In the genomic region with DNA sequence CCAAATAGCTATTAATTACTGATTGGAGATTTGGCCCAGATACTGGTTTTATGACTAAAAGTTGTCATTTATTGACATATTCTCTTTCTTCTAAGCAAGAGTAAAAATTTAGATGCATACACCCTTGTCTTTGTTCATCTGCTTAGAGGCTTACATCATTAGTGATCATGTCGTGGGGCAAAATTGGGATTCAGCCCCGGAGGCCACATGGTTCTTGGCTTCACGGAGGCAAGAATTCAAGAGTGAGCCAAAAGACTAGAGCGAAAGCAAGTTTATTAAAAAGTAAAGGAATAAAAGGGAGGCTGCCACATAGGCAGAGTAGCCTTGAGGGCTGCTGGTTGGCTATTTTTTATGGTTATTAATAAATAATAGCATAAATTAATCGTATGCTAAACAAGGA, we compare ENCODE assay signal across 26 cellular contexts. TPM values are rescaled to one million over a fixed set of nuclear protein-coding genes. Genes with fewer than 3 reads are reported as not detected.
DNase-seq lines count a peak whose midpoint lies in the region; ATAC-seq and TF ChIP-seq lines count a peak whose summit lies in the region.
"Had no signal": no experiment of that assay in that cellular context is flagged by ENCODE, and none has a peak within 500 bp of the region (broad histone marks: within the 10 kb centered on the region; RNA-seq: fewer than 3 reads in every experiment).

No MANE protein-coding gene starts in this region.

- H3K4me1 Mint-ChIP-seq in effector memory CD8-positive, alpha-beta T cell (ENCODE audit: low read depth in 2 of 2), result peaks cover 9 to 17% of the 10 kb centered on the region in 2 donors
- H3K4me1 Mint-ChIP-seq in mesothelial cell of epicardium, result peaks cover 26% of the 10 kb centered on the region
- peaks cover 10% of the 10 kb centered on the region for H3K4me1 Mint-ChIP-seq in activated naive CD4-positive, alpha-beta T cell treated with anti-CD3 and anti-CD28 coated beads, Interleukin-2, amount 10 ng/mL, durations not matched to agents 7 days and 5 days

- ATAC-seq in effector memory CD8-positive, alpha-beta T cell (replicated peaks), result no peak
- ATAC-seq: Panc1 had no signal

- no peaks in the 10 kb centered on the region for H3K4me1 ChIP-seq in uterus

- H3K4me3 ChIP-seq in NB4 (ENCODE audit: low read depth, low read length) (no peak overlapping the region), uterus (no peak overlapping the region)
- H3K4me3 ChIP-seq: GM12878, heart right ventricle, tibial nerve had no signal

- peaks cover 0 to 8% of the 10 kb centered on the region in 2 donors for H3K9me3 Mint-ChIP-seq in effector memory CD8-positive, alpha-beta T cell
- peaks cover 25% of the 10 kb centered on the region for H3K9me3 Mint-ChIP-seq in mesothelial cell of epicardium
- peaks cover 10% of the 10 kb centered on the region for H3K9me3 Mint-ChIP-seq in activated naive CD4-positive, alpha-beta T cell treated with anti-CD3 and anti-CD28 coated beads, Interleukin-2, amount 10 ng/mL, durations not matched to agents 7 days and 5 days

- no peaks in the 10 kb centered on the region for H3K36me3 ChIP-seq in uterus

- intact Hi-C loops in uterus (cut with DNase I; ENCODE audit: low total_unique reads), result no loop called here

- peak overlapping the region; percentile 18 to 36 for H3K27ac ChIP-seq in uterus
- H3K27ac ChIP-seq: tibial nerve, WERI-Rb-1 had no signal

- peak overlapping the region; percentile 35 to 41 for H3K27ac Mint-ChIP-seq in effector memory CD8-positive, alpha-beta T cell
- peak overlapping the region; percentile 79 for H3K27ac Mint-ChIP-seq in mesothelial cell of epicardium
- no peak overlapping the region for H3K27ac Mint-ChIP-seq in activated naive CD4-positive, alpha-beta T cell treated with anti-CD3 and anti-CD28 coated beads, Interleukin-2, amount 10 ng/mL, durations not matched to agents 7 days and 5 days
- H3K27ac Mint-ChIP-seq: activated CD4-positive, alpha-beta T cell treated with anti-CD3 and anti-CD28 coated beads, Interleukin-2, amount 10 ng/mL, durations not matched to agents 24 days and 14 days; activated T-cell treated with anti-CD3 and anti-CD28 coated beads, Interleukin-2, amount 50 U/mL, for 24 hours; stimulated activated naive CD8-positive, alpha-beta T cell treated with anti-CD3 and anti-CD28 coated beads, Interleukin-15, Interleukin-2, amounts not matched to agents 100 ng/mL and 50 ng/mL, for 24 hours had no signal

- no peaks in the 10 kb centered on the region for H3K27me3 Mint-ChIP-seq in effector memory CD8-positive, alpha-beta T cell
- no peaks in the 10 kb centered on the region for H3K27me3 Mint-ChIP-seq in mesothelial cell of epicardium (ENCODE audit: low read depth)
- no peaks in the 10 kb centered on the region for H3K27me3 Mint-ChIP-seq in activated naive CD4-positive, alpha-beta T cell treated with anti-CD3 and anti-CD28 coated beads, Interleukin-2, amount 10 ng/mL, durations not matched to agents 7 days and 5 days
- H3K27me3 Mint-ChIP-seq: activated T-cell treated with anti-CD3 and anti-CD28 coated beads, Interleukin-2, amount 50 U/mL, for 24 hours; CD4-positive, CD25-positive, alpha-beta regulatory T cell; naive B cell; stimulated activated naive CD8-positive, alpha-beta T cell treated with anti-CD3 and anti-CD28 coated beads, Interleukin-15, Interleukin-2, amounts not matched to agents 100 ng/mL and 50 ng/mL, for 24 hours had no signal

- H3K9me3 ChIP-seq in uterus, result peaks cover 0 to 4% of the 10 kb centered on the region in 2 donors

- CTCF ChIA-PET in activated naive CD4-positive, alpha-beta T cell treated with anti-CD3 and anti-CD28 coated beads, Interleukin-2, amount 10 ng/mL, durations not matched to agents 7 days and 5 days (lab: Charles Lee), result no interaction called here

- TF ChIP-seq CTCF in NB4 (IDR thresholded peaks at IDR 0.05; ENCODE audit: low read depth, low read length) (no peak), mesothelial cell of epicardium (IDR thresholded peaks at IDR 0.05; ENCODE audit: unreplicated experiment) (no peak), uterus (IDR thresholded peaks at IDR 0.05) (no peak)

- no peaks in the 10 kb centered on the region for H3K27me3 ChIP-seq in uterus
- H3K27me3 ChIP-seq: heart right ventricle, tibial nerve had no signal

- no peak for TF ChIP-seq POLR2A in NB4 (IDR thresholded peaks at IDR 0.05; ENCODE audit: extremely low read depth, insufficient read length)
- no peak for TF ChIP-seq POLR2A in uterus (IDR thresholded peaks at IDR 0.05)

- peaks cover 5% of the 10 kb centered on the region for H3K36me3 Mint-ChIP-seq in effector memory CD8-positive, alpha-beta T cell (ENCODE audit: insufficient read depth)
- peaks cover 39% of the 10 kb centered on the region for H3K36me3 Mint-ChIP-seq in mesothelial cell of epicardium
- peaks cover 23% of the 10 kb centered on the region for H3K36me3 Mint-ChIP-seq in activated naive CD4-positive, alpha-beta T cell treated with anti-CD3 and anti-CD28 coated beads, Interleukin-2, amount 10 ng/mL, durations not matched to agents 7 days and 5 days

- DNase-seq in NB4 (ENCODE audit: low read depth) (peak; percentile 17), mesothelial cell of epicardium (ENCODE audit: low spot score in 2 of 2, unreplicated experiment in 2 of 2) (no peak), uterus (no peak), C1 segment of cervical spinal cord (lab: John Stamatoyannopoulos, UW) (no peak), Ammon's horn (ENCODE audit: low spot score) (no peak)
- DNase-seq in effector memory CD8-positive, alpha-beta T cell, result no peak
- DNase-seq in activated naive CD4-positive, alpha-beta T cell treated with anti-CD3 and anti-CD28 coated beads, Interleukin-2, amount 10 ng/mL, durations not matched to agents 7 days and 5 days, result no peak
- DNase-seq: activated CD4-positive, alpha-beta T cell treated with anti-CD3 and anti-CD28 coated beads, Interleukin-2, amount 10 ng/mL, durations not matched to agents 24 days and 14 days; activated gamma-delta T cell treated with Interleukin-2 at 50 U/mL for 16 hours; activated T-cell treated with anti-CD3 and anti-CD28 coated beads, Interleukin-2, amount 50 U/mL, for 24 hours; effector CD8-positive, alpha-beta T cell; heart right ventricle; Karpas-422; naive B cell; NCI-H1694; NCI-H510A treated with DMSO at 0.1 percent for 48 hours; NK-92 treated with Interleukin-12 subunit alpha and Interleukin-12 subunit beta, amount 100 ng/mL, for 24 hours; occipital lobe; SHP77 treated with DMSO at 0.1 percent for 48 hours; T-helper 9 cell; WERI-Rb-1 had no signal

- H3K4me3 Mint-ChIP-seq in effector memory CD8-positive, alpha-beta T cell, result peak overlapping the region in 1 of 2 donors; percentile 18
- no peak overlapping the region for H3K4me3 Mint-ChIP-seq in mesothelial cell of epicardium
- no peak overlapping the region for H3K4me3 Mint-ChIP-seq in activated naive CD4-positive, alpha-beta T cell treated with anti-CD3 and anti-CD28 coated beads, Interleukin-2, amount 10 ng/mL, durations not matched to agents 7 days and 5 days
- H3K4me3 Mint-ChIP-seq: activated CD4-positive, alpha-beta T cell treated with anti-CD3 and anti-CD28 coated beads, Interleukin-2, amount 10 ng/mL, durations not matched to agents 24 days and 14 days; activated T-cell treated with anti-CD3 and anti-CD28 coated beads, Interleukin-2, amount 50 U/mL, for 24 hours; CD4-positive, CD25-positive, alpha-beta regulatory T cell; stimulated activated naive CD8-positive, alpha-beta T cell treated with anti-CD3 and anti-CD28 coated beads, Interleukin-15, Interleukin-2, amounts not matched to agents 100 ng/mL and 50 ng/mL, for 24 hours had no signal

RNA-seq across cellular contexts. Expression of a gene that starts 41.1 kb away (rescaled TPM):
- total RNA-seq in mesothelial cell of epicardium (22.1 to 23.3 TPM (median 23.2 TPM) in 3 replicates), uterus (10 to 100 TPM in 3 of 4 donors, 1 to 10 TPM in 1; 3.1 to 34.4 (median 19.3) TPM)
